In the genomic region with DNA sequence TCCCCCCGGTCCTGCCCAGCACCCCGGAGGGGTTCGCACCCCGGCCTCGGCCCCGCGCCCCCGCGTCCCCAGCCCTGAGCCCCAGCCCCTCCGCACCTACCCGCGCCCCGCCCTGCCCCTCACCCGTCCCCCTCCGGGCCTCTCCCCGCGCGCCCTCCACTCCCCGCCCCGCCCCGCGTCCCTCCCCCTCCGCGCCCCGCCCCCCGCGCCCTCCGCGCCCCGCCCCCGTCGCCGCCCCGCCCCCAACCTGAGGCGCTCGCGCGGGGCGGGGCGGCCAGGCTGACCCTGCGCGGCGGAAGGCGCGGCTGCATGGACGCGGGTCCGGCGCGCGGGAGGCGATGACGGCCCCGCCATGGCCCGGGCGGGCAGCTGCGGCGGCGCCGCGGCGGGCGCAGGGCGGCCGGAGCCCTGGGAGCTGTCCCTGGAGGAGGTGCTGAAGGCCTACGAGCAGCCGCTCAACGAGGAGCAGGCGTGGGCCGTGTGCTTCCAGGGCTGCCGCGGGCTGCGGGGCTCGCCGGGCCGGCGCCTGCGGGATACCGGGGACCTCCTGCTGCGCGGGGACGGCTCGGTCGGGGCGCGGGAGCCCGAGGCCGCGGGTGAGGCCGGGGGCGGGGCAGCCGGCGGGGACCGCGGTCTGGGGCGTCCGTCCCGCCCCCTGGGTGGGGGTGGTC, we compare ENCODE assay signal across 1 cellular context.
A peak's percentile ranks its signal among the peaks of the same experiment; 100 is the strongest.
TF ChIP-seq lines count a peak whose summit lies in the region.

A gene with protein sequence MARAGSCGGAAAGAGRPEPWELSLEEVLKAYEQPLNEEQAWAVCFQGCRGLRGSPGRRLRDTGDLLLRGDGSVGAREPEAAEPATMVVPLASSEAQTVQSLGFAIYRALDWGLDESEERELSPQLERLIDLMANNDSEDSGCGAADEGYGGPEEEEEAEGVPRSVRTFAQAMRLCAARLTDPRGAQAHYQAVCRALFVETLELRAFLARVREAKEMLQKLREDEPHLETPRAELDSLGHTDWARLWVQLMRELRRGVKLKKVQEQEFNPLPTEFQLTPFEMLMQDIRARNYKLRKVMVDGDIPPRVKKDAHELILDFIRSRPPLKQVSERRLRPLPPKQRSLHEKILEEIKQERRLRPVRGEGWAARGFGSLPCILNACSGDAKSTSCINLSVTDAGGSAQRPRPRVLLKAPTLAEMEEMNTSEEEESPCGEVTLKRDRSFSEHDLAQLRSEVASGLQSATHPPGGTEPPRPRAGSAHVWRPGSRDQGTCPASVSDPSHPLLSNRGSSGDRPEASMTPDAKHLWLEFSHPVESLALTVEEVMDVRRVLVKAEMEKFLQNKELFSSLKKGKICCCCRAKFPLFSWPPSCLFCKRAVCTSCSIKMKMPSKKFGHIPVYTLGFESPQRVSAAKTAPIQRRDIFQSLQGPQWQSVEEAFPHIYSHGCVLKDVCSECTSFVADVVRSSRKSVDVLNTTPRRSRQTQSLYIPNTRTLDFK (plus strand): TSS at position 277 of the 671 bp plus-strand sequence. CDS start 76 bp downstream, at position 353.

TF ChIP-seq in WTC11, 78 proteins besides CTCF, POLR2A, EP300 and RAD21 (continued from another document):
- TF ChIP-seq, protein P1, sequence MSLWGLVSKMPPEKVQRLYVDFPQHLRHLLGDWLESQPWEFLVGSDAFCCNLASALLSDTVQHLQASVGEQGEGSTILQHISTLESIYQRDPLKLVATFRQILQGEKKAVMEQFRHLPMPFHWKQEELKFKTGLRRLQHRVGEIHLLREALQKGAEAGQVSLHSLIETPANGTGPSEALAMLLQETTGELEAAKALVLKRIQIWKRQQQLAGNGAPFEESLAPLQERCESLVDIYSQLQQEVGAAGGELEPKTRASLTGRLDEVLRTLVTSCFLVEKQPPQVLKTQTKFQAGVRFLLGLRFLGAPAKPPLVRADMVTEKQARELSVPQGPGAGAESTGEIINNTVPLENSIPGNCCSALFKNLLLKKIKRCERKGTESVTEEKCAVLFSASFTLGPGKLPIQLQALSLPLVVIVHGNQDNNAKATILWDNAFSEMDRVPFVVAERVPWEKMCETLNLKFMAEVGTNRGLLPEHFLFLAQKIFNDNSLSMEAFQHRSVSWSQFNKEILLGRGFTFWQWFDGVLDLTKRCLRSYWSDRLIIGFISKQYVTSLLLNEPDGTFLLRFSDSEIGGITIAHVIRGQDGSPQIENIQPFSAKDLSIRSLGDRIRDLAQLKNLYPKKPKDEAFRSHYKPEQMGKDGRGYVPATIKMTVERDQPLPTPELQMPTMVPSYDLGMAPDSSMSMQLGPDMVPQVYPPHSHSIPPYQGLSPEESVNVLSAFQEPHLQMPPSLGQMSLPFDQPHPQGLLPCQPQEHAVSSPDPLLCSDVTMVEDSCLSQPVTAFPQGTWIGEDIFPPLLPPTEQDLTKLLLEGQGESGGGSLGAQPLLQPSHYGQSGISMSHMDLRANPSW (CRISPR knock-in tag; conservative IDR thresholded peaks at IDR 0.05; ENCODE audit: low read depth), result 0 out of 2 replicates have a peak, but pooled peaks have one; percentile 74
- TF ChIP-seq, protein P2, sequence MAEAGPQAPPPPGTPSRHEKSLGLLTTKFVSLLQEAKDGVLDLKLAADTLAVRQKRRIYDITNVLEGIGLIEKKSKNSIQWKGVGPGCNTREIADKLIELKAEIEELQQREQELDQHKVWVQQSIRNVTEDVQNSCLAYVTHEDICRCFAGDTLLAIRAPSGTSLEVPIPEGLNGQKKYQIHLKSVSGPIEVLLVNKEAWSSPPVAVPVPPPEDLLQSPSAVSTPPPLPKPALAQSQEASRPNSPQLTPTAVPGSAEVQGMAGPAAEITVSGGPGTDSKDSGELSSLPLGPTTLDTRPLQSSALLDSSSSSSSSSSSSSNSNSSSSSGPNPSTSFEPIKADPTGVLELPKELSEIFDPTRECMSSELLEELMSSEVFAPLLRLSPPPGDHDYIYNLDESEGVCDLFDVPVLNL (CRISPR knock-in tag; IDR thresholded peaks at IDR 0.05; ENCODE audit: borderline replicate concordance, low read depth), result no peak
- TF ChIP-seq ZNF671 (CRISPR knock-in tag; IDR thresholded peaks at IDR 0.05) (peak; percentile 79; the same call in 1 of the 2 replicates), ETV6 (CRISPR knock-in tag; IDR thresholded peaks at IDR 0.05) (no peak), KAT7 (CRISPR knock-in tag; IDR thresholded peaks at IDR 0.05; ENCODE audit: borderline replicate concordance) (peak; percentile 59; the same call in 1 of the 2 replicates), HMGA2 (CRISPR knock-in tag; IDR thresholded peaks at IDR 0.05) (no peak), ZNF263 (CRISPR knock-in tag; IDR thresholded peaks at IDR 0.05; ENCODE audit: low read depth) (no peak), RORB (CRISPR knock-in tag; IDR thresholded peaks at IDR 0.05) (no peak), ESRRA (CRISPR knock-in tag; IDR thresholded peaks at IDR 0.05; ENCODE audit: borderline replicate concordance) (no peak; the same call in 1 of the 2 replicates), NFATC4 (CRISPR knock-in tag; IDR thresholded peaks at IDR 0.05) (no peak), SP1 (CRISPR knock-in tag; conservative IDR thresholded peaks at IDR 0.05) (0 out of 2 replicates have a peak, but pooled peaks have one; percentile 32), CBFB (CRISPR knock-in tag; IDR thresholded peaks at IDR 0.05; ENCODE audit: low read depth) (0 out of 2 replicates have a peak, but pooled peaks have one; percentile 31), CREM (CRISPR knock-in tag; IDR thresholded peaks at IDR 0.05) (peak; percentile 77), NR3C1 (CRISPR knock-in tag; conservative IDR thresholded peaks at IDR 0.05; ENCODE audit: low read depth) (0 out of 2 replicates have a peak, but pooled peaks have one; percentile 77)
- TF ChIP-seq, protein P3, sequence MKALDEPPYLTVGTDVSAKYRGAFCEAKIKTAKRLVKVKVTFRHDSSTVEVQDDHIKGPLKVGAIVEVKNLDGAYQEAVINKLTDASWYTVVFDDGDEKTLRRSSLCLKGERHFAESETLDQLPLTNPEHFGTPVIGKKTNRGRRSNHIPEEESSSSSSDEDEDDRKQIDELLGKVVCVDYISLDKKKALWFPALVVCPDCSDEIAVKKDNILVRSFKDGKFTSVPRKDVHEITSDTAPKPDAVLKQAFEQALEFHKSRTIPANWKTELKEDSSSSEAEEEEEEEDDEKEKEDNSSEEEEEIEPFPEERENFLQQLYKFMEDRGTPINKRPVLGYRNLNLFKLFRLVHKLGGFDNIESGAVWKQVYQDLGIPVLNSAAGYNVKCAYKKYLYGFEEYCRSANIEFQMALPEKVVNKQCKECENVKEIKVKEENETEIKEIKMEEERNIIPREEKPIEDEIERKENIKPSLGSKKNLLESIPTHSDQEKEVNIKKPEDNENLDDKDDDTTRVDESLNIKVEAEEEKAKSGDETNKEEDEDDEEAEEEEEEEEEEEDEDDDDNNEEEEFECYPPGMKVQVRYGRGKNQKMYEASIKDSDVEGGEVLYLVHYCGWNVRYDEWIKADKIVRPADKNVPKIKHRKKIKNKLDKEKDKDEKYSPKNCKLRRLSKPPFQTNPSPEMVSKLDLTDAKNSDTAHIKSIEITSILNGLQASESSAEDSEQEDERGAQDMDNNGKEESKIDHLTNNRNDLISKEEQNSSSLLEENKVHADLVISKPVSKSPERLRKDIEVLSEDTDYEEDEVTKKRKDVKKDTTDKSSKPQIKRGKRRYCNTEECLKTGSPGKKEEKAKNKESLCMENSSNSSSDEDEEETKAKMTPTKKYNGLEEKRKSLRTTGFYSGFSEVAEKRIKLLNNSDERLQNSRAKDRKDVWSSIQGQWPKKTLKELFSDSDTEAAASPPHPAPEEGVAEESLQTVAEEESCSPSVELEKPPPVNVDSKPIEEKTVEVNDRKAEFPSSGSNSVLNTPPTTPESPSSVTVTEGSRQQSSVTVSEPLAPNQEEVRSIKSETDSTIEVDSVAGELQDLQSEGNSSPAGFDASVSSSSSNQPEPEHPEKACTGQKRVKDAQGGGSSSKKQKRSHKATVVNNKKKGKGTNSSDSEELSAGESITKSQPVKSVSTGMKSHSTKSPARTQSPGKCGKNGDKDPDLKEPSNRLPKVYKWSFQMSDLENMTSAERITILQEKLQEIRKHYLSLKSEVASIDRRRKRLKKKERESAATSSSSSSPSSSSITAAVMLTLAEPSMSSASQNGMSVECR (CRISPR knock-in tag; IDR thresholded peaks at IDR 0.05; ENCODE audit: borderline replicate concordance), result peak; percentile 70
- TF ChIP-seq, protein P4, sequence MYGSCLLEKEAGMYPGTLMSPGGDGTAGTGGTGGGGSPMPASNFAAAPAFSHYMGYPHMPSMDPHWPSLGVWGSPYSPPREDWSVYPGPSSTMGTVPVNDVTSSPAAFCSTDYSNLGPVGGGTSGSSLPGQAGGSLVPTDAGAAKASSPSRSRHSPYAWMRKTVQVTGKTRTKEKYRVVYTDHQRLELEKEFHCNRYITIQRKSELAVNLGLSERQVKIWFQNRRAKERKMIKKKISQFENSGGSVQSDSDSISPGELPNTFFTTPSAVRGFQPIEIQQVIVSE (CRISPR knock-in tag; IDR thresholded peaks at IDR 0.05; ENCODE audit: borderline replicate concordance), result no peak
- TF ChIP-seq, protein P5, sequence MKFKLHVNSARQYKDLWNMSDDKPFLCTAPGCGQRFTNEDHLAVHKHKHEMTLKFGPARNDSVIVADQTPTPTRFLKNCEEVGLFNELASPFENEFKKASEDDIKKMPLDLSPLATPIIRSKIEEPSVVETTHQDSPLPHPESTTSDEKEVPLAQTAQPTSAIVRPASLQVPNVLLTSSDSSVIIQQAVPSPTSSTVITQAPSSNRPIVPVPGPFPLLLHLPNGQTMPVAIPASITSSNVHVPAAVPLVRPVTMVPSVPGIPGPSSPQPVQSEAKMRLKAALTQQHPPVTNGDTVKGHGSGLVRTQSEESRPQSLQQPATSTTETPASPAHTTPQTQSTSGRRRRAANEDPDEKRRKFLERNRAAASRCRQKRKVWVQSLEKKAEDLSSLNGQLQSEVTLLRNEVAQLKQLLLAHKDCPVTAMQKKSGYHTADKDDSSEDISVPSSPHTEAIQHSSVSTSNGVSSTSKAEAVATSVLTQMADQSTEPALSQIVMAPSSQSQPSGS (CRISPR knock-in tag; IDR thresholded peaks at IDR 0.05; ENCODE audit: borderline replicate concordance, low read depth), result no peak
- TF ChIP-seq, protein P6, sequence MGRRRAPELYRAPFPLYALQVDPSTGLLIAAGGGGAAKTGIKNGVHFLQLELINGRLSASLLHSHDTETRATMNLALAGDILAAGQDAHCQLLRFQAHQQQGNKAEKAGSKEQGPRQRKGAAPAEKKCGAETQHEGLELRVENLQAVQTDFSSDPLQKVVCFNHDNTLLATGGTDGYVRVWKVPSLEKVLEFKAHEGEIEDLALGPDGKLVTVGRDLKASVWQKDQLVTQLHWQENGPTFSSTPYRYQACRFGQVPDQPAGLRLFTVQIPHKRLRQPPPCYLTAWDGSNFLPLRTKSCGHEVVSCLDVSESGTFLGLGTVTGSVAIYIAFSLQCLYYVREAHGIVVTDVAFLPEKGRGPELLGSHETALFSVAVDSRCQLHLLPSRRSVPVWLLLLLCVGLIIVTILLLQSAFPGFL (CRISPR knock-in tag; IDR thresholded peaks at IDR 0.05; ENCODE audit: borderline replicate concordance), result no peak
